8 cellular contexts compared by ENCODE assay signal in genomic region chr2:63695583-63695982, GRCh38.
"Had no signal": no experiment of that assay in that cellular context is flagged by ENCODE, and none has a peak within 500 bp of the region (broad histone marks: within the 10 kb centered on the region; RNA-seq: fewer than 3 reads in every experiment).

No MANE protein-coding gene starts in this region.

- ATAC-seq: GM12878 had no signal

- DNase-seq: GDM1, GF-D8 had no signal

- H3K4me3 ChIP-seq: GM12878 had no signal

- FAIRE-seq: G401.6, GM12878, GM12891, GM12892, GM18507, GM19239 had no signal
